ENCODE assay signal across 22 cellular contexts in the genomic region with DNA sequence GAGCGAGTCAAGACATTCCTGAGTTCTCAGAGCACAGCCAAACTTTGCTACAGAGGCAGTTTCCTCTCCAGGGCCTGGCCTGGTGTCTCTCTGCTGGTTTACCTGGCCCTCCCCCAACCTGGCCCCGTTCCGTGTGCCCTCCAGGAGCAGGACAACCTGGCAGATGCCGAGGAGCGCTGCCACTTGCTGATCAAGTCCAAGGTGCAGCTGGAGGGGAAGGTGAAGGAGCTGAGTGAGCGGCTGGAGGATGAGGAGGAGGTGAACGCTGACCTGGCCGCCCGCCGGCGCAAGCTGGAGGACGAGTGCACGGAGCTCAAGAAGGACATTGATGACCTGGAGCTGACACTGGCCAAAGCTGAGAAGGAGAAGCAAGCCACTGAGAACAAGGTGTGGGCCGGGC.
"Had no signal": no experiment of that assay in that cellular context is flagged by ENCODE, and none has a peak within 500 bp of the region (broad histone marks: within the 10 kb centered on the region; RNA-seq: fewer than 3 reads in every experiment).

No MANE protein-coding gene starts in this region.

- H3K4me1 Mint-ChIP-seq: brain had no signal

- H3K27ac Mint-ChIP-seq: activated CD4-positive, alpha-beta memory T cell treated with anti-CD3 and anti-CD28 coated beads, Interleukin-2, amount 10 ng/mL, durations not matched to agents 7 days and 5 days; activated CD4-positive, alpha-beta T cell treated with anti-CD3 and anti-CD28 coated beads for 36 hours; activated naive CD8-positive, alpha-beta T cell; brain had no signal

- H3K27me3 ChIP-seq: cardiac muscle cell, MG63 had no signal

- H3K4me3 ChIP-seq: cardiac muscle cell, MG63 had no signal

- H3K27ac ChIP-seq: VCaP had no signal

- H3K4me3 Mint-ChIP-seq: activated CD4-positive, alpha-beta memory T cell treated with anti-CD3 and anti-CD28 coated beads, Interleukin-2, amount 10 ng/mL, durations not matched to agents 7 days and 5 days; activated CD4-positive, alpha-beta T cell treated with anti-CD3 and anti-CD28 coated beads for 36 hours; activated naive CD8-positive, alpha-beta T cell; brain had no signal

- DNase-seq: activated CD4-positive, alpha-beta memory T cell treated with anti-CD3 and anti-CD28 coated beads, Interleukin-2, amount 10 ng/mL, durations not matched to agents 7 days and 5 days; activated CD4-positive, alpha-beta T cell treated with anti-CD3 and anti-CD28 coated beads for 36 hours; activated CD4-positive, alpha-beta T cell treated with anti-CD3 and anti-CD28 coated beads, Interleukin-2, amount 50 U/mL, for 1 hour; activated T-cell treated with anti-CD3 and anti-CD28 coated beads for 4 hours; amygdala; MG63; MV-4-11; NCI-H1092 treated with DMSO at 0.1 percent for 48 hours; NCI-H1417 treated with DMSO at 0.1 percent for 48 hours; NCI-H1694 treated with DMSO at 0.1 percent for 48 hours; NCI-H2081; NCI-H510A treated with DMSO at 0.1 percent for 48 hours; NCI-H69; NK-92 treated with Interleukin-12 subunit alpha and Interleukin-12 subunit beta, amount 100 ng/mL, for 24 hours; OCI-M1; RPMI8226; SHP77 treated with DMSO at 0.1 percent for 48 hours had no signal

- H3K27me3 Mint-ChIP-seq: activated CD4-positive, alpha-beta memory T cell treated with anti-CD3 and anti-CD28 coated beads, Interleukin-2, amount 10 ng/mL, durations not matched to agents 7 days and 5 days; activated CD4-positive, alpha-beta T cell treated with anti-CD3 and anti-CD28 coated beads for 36 hours; activated naive CD8-positive, alpha-beta T cell; brain had no signal

- H3K9me3 ChIP-seq: MG63 had no signal

- ATAC-seq: activated CD4-positive, alpha-beta T cell treated with anti-CD3 and anti-CD28 coated beads for 36 hours; Panc1 had no signal

- H3K9me3 Mint-ChIP-seq: activated CD4-positive, alpha-beta memory T cell treated with anti-CD3 and anti-CD28 coated beads, Interleukin-2, amount 10 ng/mL, durations not matched to agents 7 days and 5 days; brain had no signal
